1 cellular context compared by ENCODE assay signal in genomic region chr4:1195894-1196401, GRCh38.
TF ChIP-seq lines count a peak whose summit lies in the region.

No MANE protein-coding gene starts in this region.

TF ChIP-seq in WTC11, 78 proteins besides CTCF, POLR2A, EP300 and RAD21 (continued from another document):
- TF ChIP-seq CDX4 (CRISPR knock-in tag; IDR thresholded peaks at IDR 0.05; ENCODE audit: borderline replicate concordance) (no peak), JUN (CRISPR knock-in tag; IDR thresholded peaks at IDR 0.05) (no peak), ARID4B (CRISPR knock-in tag; IDR thresholded peaks at IDR 0.05; ENCODE audit: borderline replicate concordance) (no peak), IRF2 (CRISPR knock-in tag; IDR thresholded peaks at IDR 0.05; ENCODE audit: borderline replicate concordance, low read depth) (no peak)
- TF ChIP-seq, protein P1, sequence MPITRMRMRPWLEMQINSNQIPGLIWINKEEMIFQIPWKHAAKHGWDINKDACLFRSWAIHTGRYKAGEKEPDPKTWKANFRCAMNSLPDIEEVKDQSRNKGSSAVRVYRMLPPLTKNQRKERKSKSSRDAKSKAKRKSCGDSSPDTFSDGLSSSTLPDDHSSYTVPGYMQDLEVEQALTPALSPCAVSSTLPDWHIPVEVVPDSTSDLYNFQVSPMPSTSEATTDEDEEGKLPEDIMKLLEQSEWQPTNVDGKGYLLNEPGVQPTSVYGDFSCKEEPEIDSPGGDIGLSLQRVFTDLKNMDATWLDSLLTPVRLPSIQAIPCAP (CRISPR knock-in tag; IDR thresholded peaks at IDR 0.05), result no peak
